25 cellular contexts compared by ENCODE assay signal in genomic region chr1:87072431-87072830, GRCh38.
"Had no signal": no experiment of that assay in that cellular context is flagged by ENCODE, and none has a peak within 500 bp of the region (broad histone marks: within the 10 kb centered on the region; RNA-seq: fewer than 3 reads in every experiment).

No MANE protein-coding gene starts in this region.

- H3K27me3 Mint-ChIP-seq: stimulated activated memory B cell treated with anti-CD40 and anti-IgM and Interleukin-4, amounts not matched to agents 10 μg/mL and 1 μg/mL and 100 μg/mL, for 72 hours; stimulated activated naive CD8-positive, alpha-beta T cell treated with anti-CD3 and anti-CD28 coated beads, Interleukin-15, amount 100 ng/mL, for 72 hours; type B pancreatic cell had no signal

- H3K4me1 Mint-ChIP-seq: nephron progenitor cell, neural progenitor cell had no signal

- H3K4me3 ChIP-seq: hepatocyte, lower lobe of right lung, neural progenitor cell, psoas muscle, right lobe of liver, smooth muscle cell, tibial nerve, uterus had no signal

- H3K4me3 Mint-ChIP-seq: natural killer cell; nephron progenitor cell; neural progenitor cell; stimulated activated memory B cell treated with anti-CD40 and anti-IgM and Interleukin-4, amounts not matched to agents 10 μg/mL and 1 μg/mL and 100 μg/mL, for 72 hours; stimulated activated naive CD8-positive, alpha-beta T cell treated with anti-CD3 and anti-CD28 coated beads, Interleukin-15, amount 100 ng/mL, for 72 hours; type B pancreatic cell had no signal

- H3K36me3 ChIP-seq: lower lobe of right lung, neutrophil, right lobe of liver, tibial nerve, uterus had no signal

- H3K9ac ChIP-seq: neural progenitor cell, parathyroid adenoma had no signal

- H3K9me3 Mint-ChIP-seq: natural killer cell; stimulated activated memory B cell treated with anti-CD40 and anti-IgM and Interleukin-4, amounts not matched to agents 10 μg/mL and 1 μg/mL and 100 μg/mL, for 72 hours; stimulated activated naive CD8-positive, alpha-beta T cell treated with anti-CD3 and anti-CD28 coated beads, Interleukin-15, amount 100 ng/mL, for 72 hours; type B pancreatic cell had no signal

- H3K27ac ChIP-seq: hepatocyte, lower lobe of right lung, neural progenitor cell, neutrophil, parathyroid adenoma, psoas muscle, right lobe of liver, tibial nerve, uterus had no signal

- H3K27ac Mint-ChIP-seq: natural killer cell; nephron progenitor cell; stimulated activated memory B cell treated with anti-CD40 and anti-IgM and Interleukin-4, amounts not matched to agents 10 μg/mL and 1 μg/mL and 100 μg/mL, for 72 hours; stimulated activated naive CD8-positive, alpha-beta T cell treated with anti-CD3 and anti-CD28 coated beads, Interleukin-15, amount 100 ng/mL, for 72 hours; type B pancreatic cell had no signal

- ATAC-seq: natural killer cell; psoas muscle; right lobe of liver; stimulated activated memory B cell treated with anti-CD40 and anti-IgM and Interleukin-4, amounts not matched to agents 10 μg/mL and 1 μg/mL and 100 μg/mL, for 72 hours; stimulated activated naive CD8-positive, alpha-beta T cell treated with anti-CD3 and anti-CD28 coated beads, Interleukin-15, amount 100 ng/mL, for 72 hours had no signal

- H3K9me3 ChIP-seq: lower lobe of right lung, neutrophil, psoas muscle, right lobe of liver, tibial nerve, uterus had no signal

- H3K27me3 ChIP-seq: hepatocyte, neural progenitor cell, neutrophil, right lobe of liver, tibial nerve, uterus had no signal

- H3K4me1 ChIP-seq: lower lobe of right lung, neural progenitor cell, parathyroid adenoma, psoas muscle, right lobe of liver, uterus had no signal

- DNase-seq: islet precursor cell; lower lobe of right lung; mammary epithelial cell; mesenchymal stem cell; natural killer cell; nephron progenitor cell; occipital lobe; psoas muscle; right lobe of liver; stimulated activated CD4-positive, alpha-beta T cell treated with anti-CD3 and anti-CD28 coated beads, Interleukin-1b, Interleukin-23, amount 100 ng/mL, for 48 hours; stimulated activated CD4-positive, alpha-beta T cell treated with anti-CD3 and anti-CD28 coated beads, Interleukin-2, amount 100 ng/mL, for 48 hours; stimulated activated CD4-positive, alpha-beta T cell treated with anti-CD3 and anti-CD28 coated beads, Interleukin-4, amount 100 ng/mL, for 4 hours; stimulated activated CD8-positive, alpha-beta memory T cell treated with anti-CD3 and anti-CD28 coated beads, Interleukin-4, amount 100 ng/mL, for 48 hours; stimulated activated naive CD4-positive, alpha-beta T cell treated with Interleukin-2 at 50 U/mL for 16 hours; stimulated activated naive CD8-positive, alpha-beta T cell treated with anti-CD3 and anti-CD28 coated beads, Interleukin-15, amount 100 ng/mL, for 72 hours; substantia nigra; uterus had no signal
